25 cellular contexts compared by ENCODE assay signal in genomic region chr3:141709126-141709770, GRCh38. TPM values are rescaled to one million over a fixed set of nuclear protein-coding genes. Genes with fewer than 3 reads are reported as not detected.
"Had no signal": no experiment of that assay in that cellular context is flagged by ENCODE, and none has a peak within 500 bp of the region (broad histone marks: within the 10 kb centered on the region; RNA-seq: fewer than 3 reads in every experiment).

No MANE protein-coding gene starts in this region.

- H3K27ac ChIP-seq: KMS-11 had no signal

- H3K4me2 ChIP-seq: KMS-11 had no signal

- H3K9me3 ChIP-seq: SK-N-SH had no signal

- ATAC-seq: T-cell had no signal

- DNase-seq: Kasumi-1, NCI-H1048, NCI-H1105, NCI-H1417, NCI-H1436 treated with DMSO at 0.1 percent for 48 hours, NCI-H1694, NCI-H187 treated with DMSO at 0.1 percent for 48 hours, NCI-H2029 treated with DMSO at 0.1 percent for 48 hours, NCI-H2171 treated with DMSO at 0.1 percent for 48 hours, NCI-H2227 treated with DMSO at 0.1 percent for 48 hours, NCI-H446, NCI-H510A, NCI-H524 treated with DMSO at 0.1 percent for 48 hours, NCI-H69, NCI-H774, Right ventricle myocardium superior, RPMI8226, SIG-M5, SK-N-SH, SW 1271, T-cell had no signal

- H3K9ac ChIP-seq: KMS-11, SK-N-SH had no signal

RNA-seq across cellular contexts. Expression of gene GRK7, which starts 54.0 kb away (rescaled TPM):
- total RNA-seq: HT-29, MCF 10A, Right ventricle myocardium superior, SK-MEL-5 had no signal
- polyA plus RNA-seq: SK-N-SH had no signal
